Comparison of ENCODE assay signal across 14 cellular contexts in genomic region chr20:10591956-10592521, GRCh38.
DNase-seq lines count a peak whose midpoint lies in the region; TF ChIP-seq lines count a peak whose summit lies in the region.
"Had no signal": no experiment of that assay in that cellular context is flagged by ENCODE, and none has a peak within 500 bp of the region (broad histone marks: within the 10 kb centered on the region; RNA-seq: fewer than 3 reads in every experiment).

No MANE protein-coding gene starts in this region.

- TF ChIP-seq POLR2A in esophagus muscularis mucosa (IDR thresholded peaks at IDR 0.05; ENCODE audit: low read depth) (no peak), vagina (IDR thresholded peaks at IDR 0.05) (no peak)

- TF ChIP-seq CTCF in esophagus muscularis mucosa (IDR thresholded peaks at IDR 0.05) (no peak), tibial artery (IDR thresholded peaks at IDR 0.05) (no peak), vagina (IDR thresholded peaks at IDR 0.05) (no peak)

- H3K27ac ChIP-seq in esophagus muscularis mucosa (replicated peaks in 1 of 4) (peak overlapping the region; percentile 4 to 50 (median 35)), tibial artery (peak overlapping the region; percentile 79 to 85), vagina (no peak overlapping the region)
- H3K27ac ChIP-seq: 22Rv1 had no signal

- H3K9me3 ChIP-seq in esophagus muscularis mucosa: no peaks in the 10 kb centered on the region
- H3K9me3 ChIP-seq in tibial artery: no peaks in the 10 kb centered on the region
- no peaks in the 10 kb centered on the region for H3K9me3 ChIP-seq in vagina

- peak; percentile 12 for DNase-seq in NCI-H446 treated with DMSO at 0.1 percent for 48 hours (lab: John Stamatoyannopoulos, UW)
- DNase-seq in NCI-H446 (lab: John Stamatoyannopoulos, UW): no peak
- DNase-seq in esophagus muscularis mucosa (ENCODE audit: extremely low spot score): no peak
- DNase-seq in kidney tubule cell (ENCODE audit: low spot score): peak; percentile 41
- no peak for DNase-seq in tibial artery
- no peak for DNase-seq in NCI-H2196 treated with DMSO at 0.1 percent for 48 hours (lab: John Stamatoyannopoulos, UW; ENCODE audit: unreplicated experiment)
- DNase-seq in vagina (ENCODE audit: extremely low spot score in 2 of 2): no peak
- no peak for DNase-seq in NCI-H1436 (lab: John Stamatoyannopoulos, UW)
- DNase-seq: activated CD4-positive, alpha-beta T cell treated with anti-CD3 and anti-CD28 coated beads for 1 hour; activated T-cell treated with anti-CD3 and anti-CD28 coated beads for 4 hours; amniotic stem cell; NCI-H1092 treated with DMSO at 0.1 percent for 48 hours; NCI-H510A had no signal

- intact Hi-C loops in esophagus muscularis mucosa (cut with DNase I) (no loop called here), tibial artery (cut with DNase I; ENCODE audit: low total_unique reads) (no loop called here), vagina (cut with DNase I) (no loop called here)

- H3K36me3 ChIP-seq in esophagus muscularis mucosa: no peaks in the 10 kb centered on the region
- no peaks in the 10 kb centered on the region for H3K36me3 ChIP-seq in tibial artery
- H3K36me3 ChIP-seq in vagina: no peaks in the 10 kb centered on the region

- WGBS in esophagus muscularis mucosa: 46% methylated on average over 2 of the region's 2 CpGs

- no peak for TF ChIP-seq EP300 in esophagus muscularis mucosa (IDR thresholded peaks at IDR 0.05)

- H3K4me1 ChIP-seq in esophagus muscularis mucosa: peaks cover 10 to 37% (median 31%) of the 10 kb centered on the region in 4 donors
- peaks cover 0 to 94% (median 41%) of the 10 kb centered on the region in 4 donors for H3K4me1 ChIP-seq in tibial artery
- H3K4me1 ChIP-seq in vagina: peaks cover 34% of the 10 kb centered on the region

- H3K4me3 ChIP-seq in esophagus muscularis mucosa: no peak overlapping the region
- no peak overlapping the region for H3K4me3 ChIP-seq in tibial artery
- H3K4me3 ChIP-seq in vagina: no peak overlapping the region

- H3K27me3 ChIP-seq in esophagus muscularis mucosa: no peaks in the 10 kb centered on the region
- no peaks in the 10 kb centered on the region for H3K27me3 ChIP-seq in tibial artery
- H3K27me3 ChIP-seq in vagina: no peaks in the 10 kb centered on the region

Comparison
In these comparisons a context has a peak if more than half of its experiments do, and no peak if none do; other contexts are left out.
1. DNase-seq: peak in NCI-H446 treated with DMSO at 0.1 percent for 48 hours (single experiment) and kidney tubule cell (single experiment); none in NCI-H446 (0 of 2), esophagus muscularis mucosa (single experiment), tibial artery (0 of 2), NCI-H2196 treated with DMSO at 0.1 percent for 48 hours (single experiment), vagina (0 of 2) and NCI-H1436 (single experiment).